ENCODE assay signal across 19 cellular contexts in the genomic region with DNA sequence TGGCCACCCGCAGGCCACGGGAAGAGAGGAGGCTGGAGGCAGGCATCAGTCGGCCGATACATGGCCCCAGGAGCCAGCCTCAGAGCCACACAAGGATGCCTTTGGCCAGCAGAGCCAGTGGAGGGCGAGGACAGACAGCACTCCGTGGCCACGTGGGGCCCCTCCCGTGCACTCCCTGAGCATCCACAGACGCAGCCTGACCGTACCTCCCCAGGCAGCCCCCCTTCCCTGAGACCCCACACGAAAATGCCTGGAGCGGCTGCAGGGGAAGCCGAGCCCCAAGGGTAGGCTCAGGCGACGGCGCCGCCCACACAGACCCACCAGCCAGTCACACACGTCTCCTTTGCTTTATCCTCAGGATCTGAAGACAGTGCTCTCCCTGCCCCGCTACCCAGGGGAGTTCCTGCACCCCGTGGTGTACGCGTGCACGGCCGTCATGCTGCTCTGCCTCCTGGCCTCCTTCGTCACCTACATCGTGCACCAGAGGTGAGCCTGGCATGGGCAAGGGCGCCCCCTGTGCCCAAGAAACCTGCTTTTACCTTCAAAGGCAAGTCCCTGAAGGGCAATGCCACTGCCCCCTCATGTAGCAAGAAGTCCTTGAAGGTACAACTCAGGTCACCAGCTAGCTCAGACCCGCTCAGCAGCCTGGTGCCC. TPM values are rescaled to one million over a fixed set of nuclear protein-coding genes. Genes with fewer than 3 reads are reported as not detected.
A peak's percentile ranks its signal among the peaks of the same experiment; 100 is the strongest.
DNase-seq lines count a peak whose midpoint lies in the region; ATAC-seq and TF ChIP-seq lines count a peak whose summit lies in the region.
"Had no signal": no experiment of that assay in that cellular context is flagged by ENCODE, and none has a peak within 500 bp of the region (broad histone marks: within the 10 kb centered on the region; RNA-seq: fewer than 3 reads in every experiment).

No MANE protein-coding gene starts in this region.

- H3K9me3 Mint-ChIP-seq in activated CD4-positive, alpha-beta T cell treated with anti-CD3 and anti-CD28 coated beads, Interleukin-2, amount 10 ng/mL, durations not matched to agents 24 days and 14 days = no peaks in the 10 kb centered on the region
- H3K9me3 Mint-ChIP-seq: activated T-helper 2 cell treated with anti-CD3 and anti-CD28 coated beads, Interferon-gamma antibody, Interleukin-2, Interleukin-4, amounts not matched to agents 10 μg/mL and 5 μg/mL and 100 μg/mL, durations not matched to agents 14 hours and 24 hours and 36 hours; CD4-positive, alpha-beta T cell had no signal

- no peak overlapping the region for H3K9ac ChIP-seq in DND-41 (ENCODE audit: low read depth, low read length)
- no peak overlapping the region for H3K9ac ChIP-seq in OCI-LY1 (ENCODE audit: low read length)
- no peak overlapping the region for H3K9ac ChIP-seq in mesendoderm (ENCODE audit: low read length)

- H3K4me1 Mint-ChIP-seq in activated CD4-positive, alpha-beta T cell treated with anti-CD3 and anti-CD28 coated beads, Interleukin-2, amount 10 ng/mL, durations not matched to agents 24 days and 14 days = no peaks in the 10 kb centered on the region

- H4K5ac ChIP-seq in mesendoderm (ENCODE audit: low read length) = no peak overlapping the region

- no peak overlapping the region for H3K4ac ChIP-seq in mesendoderm (ENCODE audit: low read depth, low read length)

- H2BK5ac ChIP-seq in mesendoderm (ENCODE audit: low read length) = no peak overlapping the region

- H3K4me2 ChIP-seq in DND-41 (ENCODE audit: insufficient read depth, low read length) (no peak overlapping the region), OCI-LY1 (ENCODE audit: low read length) (no peak overlapping the region), mesendoderm (ENCODE audit: low read length) (no peak overlapping the region)

- H3K18ac ChIP-seq in mesendoderm (ENCODE audit: low read length) = no peak overlapping the region

- H3K4me3 Mint-ChIP-seq in activated CD4-positive, alpha-beta T cell treated with anti-CD3 and anti-CD28 coated beads, Interleukin-2, amount 10 ng/mL, durations not matched to agents 24 days and 14 days = no peak overlapping the region
- H3K4me3 Mint-ChIP-seq: CD4-positive, alpha-beta T cell had no signal

- intact Hi-C loops in activated CD4-positive, alpha-beta T cell treated with anti-CD3 and anti-CD28 coated beads, Interleukin-2, amount 10 ng/mL, durations not matched to agents 24 days and 14 days (cut with micrococcal nuclease) = no loop called here
- intact Hi-C loops in lower leg skin (cut with DNase I; ENCODE audit: low total_unique reads) = no loop called here

- H2BK120ac ChIP-seq in mesendoderm (ENCODE audit: low read depth, low read length) = no peak overlapping the region

- WGBS in mesendoderm (ENCODE audit: extremely low coverage, insufficient coverage, low lambda C conversion rate) = no CpG with 5 or more reads among the region's 28 CpGs
- WGBS in lower leg skin, 2 donors = 33 to 45% methylated on average over 13 to 26 of the region's 28 CpGs

- ATAC-seq in DND-41 (ENCODE audit: insufficient read depth, low read depth) (no peak), GM18861 (IDR thresholded peaks at IDR 0.05; ENCODE audit: unreplicated experiment) (no peak)
- ATAC-seq: right lobe of liver had no signal

- no peak overlapping the region for H3K27ac Mint-ChIP-seq in activated CD4-positive, alpha-beta T cell treated with anti-CD3 and anti-CD28 coated beads, Interleukin-2, amount 10 ng/mL, durations not matched to agents 24 days and 14 days
- H3K27ac Mint-ChIP-seq: activated T-helper 2 cell treated with anti-CD3 and anti-CD28 coated beads, Interferon-gamma antibody, Interleukin-2, Interleukin-4, amounts not matched to agents 10 μg/mL and 5 μg/mL and 100 μg/mL, durations not matched to agents 14 hours and 24 hours and 36 hours; CD4-positive, alpha-beta T cell had no signal

- H3K23ac ChIP-seq in mesendoderm (ENCODE audit: low read length) = no peak overlapping the region

- H3K27me3 ChIP-seq in DND-41 (ENCODE audit: insufficient read depth, low read length, poor library complexity) = peaks cover 6% of the 10 kb centered on the region
- H3K27me3 ChIP-seq in OCI-LY1 (ENCODE audit: insufficient read depth, low read length) = no peaks in the 10 kb centered on the region
- H3K27me3 ChIP-seq in mesendoderm (ENCODE audit: insufficient read depth, low read length, poor library complexity) = no peaks in the 10 kb centered on the region
- no peaks in the 10 kb centered on the region for H3K27me3 ChIP-seq in H7 (ENCODE audit: control insufficient read depth, insufficient read depth, low read length)
- H3K27me3 ChIP-seq: right lobe of liver, upper lobe of left lung had no signal

- H3K9me3 ChIP-seq in DND-41 (ENCODE audit: insufficient read depth, low read length, severe bottlenecking) (no peaks in the 10 kb centered on the region), OCI-LY1 (ENCODE audit: low read length) (no peaks in the 10 kb centered on the region)
- H3K9me3 ChIP-seq: right lobe of liver, stomach, upper lobe of left lung had no signal

- H3K36me3 Mint-ChIP-seq in activated CD4-positive, alpha-beta T cell treated with anti-CD3 and anti-CD28 coated beads, Interleukin-2, amount 10 ng/mL, durations not matched to agents 24 days and 14 days (ENCODE audit: low read depth) = no peaks in the 10 kb centered on the region

- no peak overlapping the region for H2AFZ ChIP-seq in DND-41 (ENCODE audit: low read depth, low read length)
- no peak overlapping the region for H2AFZ ChIP-seq in OCI-LY1 (ENCODE audit: low read length)

- no peak for TF ChIP-seq POLR2A in lower leg skin (IDR thresholded peaks at IDR 0.05)

- no peak overlapping the region for H2AK5ac ChIP-seq in mesendoderm (ENCODE audit: low read length)

- no peak overlapping the region for H4K8ac ChIP-seq in mesendoderm (ENCODE audit: low read depth, low read length)

- no peak overlapping the region for H3K4me3 ChIP-seq in DND-41 (ENCODE audit: low read depth in 1 of 2, low read length in 2 of 2)
- H3K4me3 ChIP-seq in OCI-LY1 (ENCODE audit: low read depth, low read length, poor library complexity, severe bottlenecking) = no peak overlapping the region
- H3K4me3 ChIP-seq in mesendoderm (ENCODE audit: low read length) = no peak overlapping the region
- no peak overlapping the region for H3K4me3 ChIP-seq in lower leg skin (ENCODE audit: low read depth, poor library complexity, severe bottlenecking)
- H3K4me3 ChIP-seq in H7 (ENCODE audit: insufficient read depth, low read depth, low read length) = no peak overlapping the region
- H3K4me3 ChIP-seq: right lobe of liver, stomach, upper lobe of left lung had no signal

- no peaks in the 10 kb centered on the region for H3K36me3 ChIP-seq in DND-41 (ENCODE audit: insufficient read depth, low read length)
- no peaks in the 10 kb centered on the region for H3K36me3 ChIP-seq in OCI-LY1 (ENCODE audit: insufficient read depth, low read length)
- H3K36me3 ChIP-seq in mesendoderm (ENCODE audit: control insufficient read depth, insufficient read depth, low read length) = no peaks in the 10 kb centered on the region
- no peaks in the 10 kb centered on the region for H3K36me3 ChIP-seq in H7 (replicated peaks; ENCODE audit: control insufficient read depth, insufficient read depth, low read length)
- H3K36me3 ChIP-seq: right lobe of liver, stomach, upper lobe of left lung had no signal

- H3K27me3 Mint-ChIP-seq in activated CD4-positive, alpha-beta T cell treated with anti-CD3 and anti-CD28 coated beads, Interleukin-2, amount 10 ng/mL, durations not matched to agents 24 days and 14 days = peaks cover 2% of the 10 kb centered on the region

- H2BK15ac ChIP-seq in mesendoderm (replicated peaks; ENCODE audit: low read depth) = no peak overlapping the region

- no peak overlapping the region for H3K56ac ChIP-seq in mesendoderm (ENCODE audit: low read length)

- TF ChIP-seq CTCF in DND-41 (IDR thresholded peaks at IDR 0.05; ENCODE audit: borderline replicate concordance, extremely low read depth, low read length, poor library complexity, severe bottlenecking) = peak; percentile 39
- peak; percentile 14; the same call in 1 of the 2 replicates for TF ChIP-seq CTCF in OCI-LY1 (IDR thresholded peaks at IDR 0.05; ENCODE audit: low read length)
- no peak for TF ChIP-seq CTCF in lower leg skin (IDR thresholded peaks at IDR 0.05)

- peak; percentile 22 to 27 for DNase-seq in activated CD4-positive, alpha-beta T cell treated with anti-CD3 and anti-CD28 coated beads, Interleukin-2, amount 50 U/mL, for 48 hours
- no peak for DNase-seq in activated CD4-positive, alpha-beta T cell treated with anti-CD3 and anti-CD28 coated beads, Interleukin-2, amount 10 ng/mL, durations not matched to agents 24 days and 14 days
- DNase-seq in DND-41 (peak; percentile 9), mesendoderm (peak; percentile 23), lower leg skin (ENCODE audit: low spot score in 2 of 2) (no peak), H7 (no peak)
- DNase-seq: activated CD8-positive, alpha-beta memory T cell treated with anti-CD3 and anti-CD28 coated beads for 24 hours; CD4-positive, alpha-beta T cell; NCI-H2029; NCI-H446 treated with DMSO at 0.1 percent for 48 hours; right lobe of liver; stomach had no signal

- H3K9me2 ChIP-seq in OCI-LY1 (ENCODE audit: low read depth, low read length) = no peaks in the 10 kb centered on the region

- H3K79me1 ChIP-seq in mesendoderm (ENCODE audit: low read length) = no peaks in the 10 kb centered on the region

- H3K79me2 ChIP-seq in DND-41 (ENCODE audit: insufficient read depth, low read length) (no peaks in the 10 kb centered on the region), OCI-LY1 (ENCODE audit: insufficient read depth, low read length) (no peaks in the 10 kb centered on the region), mesendoderm (ENCODE audit: control insufficient read depth, insufficient read depth, low read length) (no peaks in the 10 kb centered on the region)

- H4K20me1 ChIP-seq in DND-41 (ENCODE audit: insufficient read depth, low read length) (no peaks in the 10 kb centered on the region; the same call in 1 of the 2 replicates), OCI-LY1 (ENCODE audit: insufficient read depth, low read length) (no peaks in the 10 kb centered on the region)

- H3K4me1 ChIP-seq in DND-41 (ENCODE audit: insufficient read depth, low read length) (no peaks in the 10 kb centered on the region), OCI-LY1 (ENCODE audit: insufficient read depth, low read length, severe bottlenecking) (no peaks in the 10 kb centered on the region), mesendoderm (ENCODE audit: control insufficient read depth, low read depth, low read length) (peaks cover 3% of the 10 kb centered on the region)
- H3K4me1 ChIP-seq: right lobe of liver had no signal

- H3K27ac ChIP-seq in DND-41 (ENCODE audit: low read length) (no peak overlapping the region), OCI-LY1 (ENCODE audit: low read depth, low read length, poor library complexity, severe bottlenecking) (no peak overlapping the region), mesendoderm (ENCODE audit: low read depth, low read length) (no peak overlapping the region)
- H3K27ac ChIP-seq: right lobe of liver, stomach, upper lobe of left lung had no signal

- no peaks in the 10 kb centered on the region for H3F3A ChIP-seq in OCI-LY1 (ENCODE audit: insufficient read depth, low read length)

RNA-seq across cellular contexts. Expression of gene ADGRA1, which starts 9.0 kb away (rescaled TPM):
- total RNA-seq in activated CD4-positive, alpha-beta T cell treated with anti-CD3 and anti-CD28 coated beads, Interleukin-2, amount 10 ng/mL, durations not matched to agents 24 days and 14 days = not detected in 2 replicates
- polyA plus RNA-seq in mesendoderm (2013, experiment 1 of 2) = 0.01 TPM
- polyA plus RNA-seq in mesendoderm (2013, experiment 2 of 2) = 0.03 TPM
- not detected for total RNA-seq in lower leg skin
- 0.37 and 0.62 TPM in 2 replicates for total RNA-seq in H7 (2014; rRNA removed; shearing (Covaris generic))
- total RNA-seq: activated T-helper 2 cell treated with anti-CD3 and anti-CD28 coated beads, Interferon-gamma antibody, Interleukin-2, Interleukin-4, amounts not matched to agents 10 μg/mL and 5 μg/mL and 100 μg/mL, durations not matched to agents 14 hours and 24 hours and 36 hours; bronchial epithelial cell; CD4-positive, alpha-beta T cell; fibroblast of villous mesenchyme; osteoblast had no signal
- polyA plus RNA-seq: stomach had no signal

Comparison
In these comparisons a context has a peak if more than half of its experiments do, and no peak if none do; other contexts are left out.
1. DNase-seq: peak in activated CD4-positive, alpha-beta T cell treated with anti-CD3 and anti-CD28 coated beads, Interleukin-2, amount 50 U/mL, for 48 hours (2 of 2), DND-41 (single experiment) and mesendoderm (single experiment); none in activated CD4-positive, alpha-beta T cell treated with anti-CD3 and anti-CD28 coated beads, Interleukin-2, amount 10 ng/mL, durations not matched to agents 24 days and 14 days (single experiment), lower leg skin (0 of 2) and H7 (single experiment).
2. CTCF ChIP-seq: peak in DND-41 (single experiment) and OCI-LY1 (single experiment); none in lower leg skin (0 of 3).